ENCODE assay signal across 19 cellular contexts in genomic region chr19:3537101-3537437, GRCh38. TPM values are rescaled to one million over a fixed set of nuclear protein-coding genes. Genes with fewer than 3 reads are reported as not detected.
A peak's percentile ranks its signal among the peaks of the same experiment; 100 is the strongest.
DNase-seq lines count a peak whose midpoint lies in the region; ATAC-seq and TF ChIP-seq lines count a peak whose summit lies in the region.
"Had no signal": no experiment of that assay in that cellular context is flagged by ENCODE, and none has a peak within 500 bp of the region (broad histone marks: within the 10 kb centered on the region; RNA-seq: fewer than 3 reads in every experiment).

No MANE protein-coding gene starts in this region.

- no peak overlapping the region for H3K4me3 Mint-ChIP-seq in Calu3 (ENCODE audit: low read depth, unreplicated experiment)

- H3K27ac Mint-ChIP-seq in Calu3 (ENCODE audit: unreplicated experiment) = peak overlapping the region; percentile 37

- WGBS in spleen, 5 donors = 53 to 71% (median 66%) methylated on average over 10 to 13 of the region's 13 CpGs

- no peak overlapping the region for H3K4me3 ChIP-seq in spleen
- H3K4me3 ChIP-seq: colonic mucosa, GM12878, stomach had no signal

- TF ChIP-seq POLR2A in spleen (IDR thresholded peaks at IDR 0.05) = no peak

- DNase-seq in Calu3 = no peak
- DNase-seq in RWPE1 (ENCODE audit: low spot score) = no peak
- DNase-seq in Right ventricle myocardium superior = no peak
- DNase-seq in spleen = no peak
- no peak for DNase-seq in stimulated activated naive CD4-positive, alpha-beta T cell (lab: John Stamatoyannopoulos, UW)
- DNase-seq in AG08395 (ENCODE audit: low spot score) = no peak
- no peak for DNase-seq in activated CD4-positive, alpha-beta T cell treated with anti-CD3 and anti-CD28 coated beads for 48 hours
- DNase-seq: activated CD4-positive, CD25-positive, alpha-beta regulatory T cell; colonic mucosa; foreskin keratinocyte; GF-D8; Karpas-422; NCI-H1092 treated with DMSO at 0.1 percent for 48 hours; NCI-H524 treated with DMSO at 0.1 percent for 48 hours; stimulated activated CD4-positive, alpha-beta T cell treated with anti-CD3 and anti-CD28 coated beads, Interleukin-15, amount 100 ng/mL, for 24 hours; stomach had no signal

- H3K4me1 Mint-ChIP-seq in Calu3 (ENCODE audit: low read depth, unreplicated experiment) = no peaks in the 10 kb centered on the region

- no TSS peak for BruUV-seq in Calu3 (replicated peaks; lab: Mats Ljungman, UMichigan)

- peaks cover 0 to 5% (median 0%) of the 10 kb centered on the region in 8 donors for H3K9me3 ChIP-seq in spleen
- H3K9me3 ChIP-seq: colonic mucosa, stomach had no signal

- CTCF ChIA-PET in Calu3 (lab: Charles Lee) (interaction anchor here (0.6 to 1.0 kb wide), 2 partner anchors 8 to 28 kb away, joined by 3 read pairs; no protein-coding TSS in a partner anchor), RWPE1 (lab: Yijun Ruan, JAX) (interaction anchor here (0.6 kb wide), 1 partner anchor 117 kb away, joined by 3 read pairs; no protein-coding TSS in a partner anchor)

- H3K27me3 Mint-ChIP-seq in Calu3 (ENCODE audit: unreplicated experiment) = no peaks in the 10 kb centered on the region

- peak; percentile 11 for ATAC-seq in Right ventricle myocardium superior (ENCODE audit: poor library complexity)
- no peak for ATAC-seq in HG03354 (IDR thresholded peaks at IDR 0.05; ENCODE audit: poor library complexity, severe bottlenecking, unreplicated experiment)
- ATAC-seq: foreskin keratinocyte had no signal

- H3K27ac ChIP-seq in RWPE1 = peak overlapping the region; percentile 45
- H3K27ac ChIP-seq in spleen = peak overlapping the region in 6 of 8 donors; percentile 13 to 54 (median 35)
- H3K27ac ChIP-seq: colonic mucosa, foreskin keratinocyte had no signal

- POLR2A ChIA-PET in RWPE1 (lab: Yijun Ruan, JAX; ENCODE audit: low non-redundant PET) = no interaction called here

- intact Hi-C loops in Calu3 (cut with micrococcal nuclease; ENCODE audit: unreplicated experiment) (no loop called here), Right ventricle myocardium superior (cut with DNase I) (no loop called here), spleen (cut with DNase I; ENCODE audit: low total_unique reads) (no loop called here)

- peaks cover 0 to 25% (median 12%) of the 10 kb centered on the region in 6 donors for H3K4me1 ChIP-seq in spleen
- H3K4me1 ChIP-seq: colonic mucosa, foreskin keratinocyte had no signal

- no peak for TF ChIP-seq CTCF in Calu3 (IDR thresholded peaks at IDR 0.05; ENCODE audit: unreplicated experiment)
- no peak for TF ChIP-seq CTCF in RWPE1 (conservative IDR thresholded peaks at IDR 0.05; ENCODE audit: low read depth)
- no peak for TF ChIP-seq CTCF in spleen (IDR thresholded peaks at IDR 0.05 in 8 of 11, conservative IDR thresholded peaks at IDR 0.05 in 3 of 11)

- no peaks in the 10 kb centered on the region for H3K27me3 ChIP-seq in spleen (replicated peaks in 1 of 7)
- H3K27me3 ChIP-seq: colonic mucosa, foreskin keratinocyte, stomach had no signal

- H3K9me3 Mint-ChIP-seq in Calu3 (ENCODE audit: low read depth, unreplicated experiment) = no peaks in the 10 kb centered on the region

- H3K36me3 ChIP-seq in spleen = peaks cover 0 to 85% (median 51%) of the 10 kb centered on the region in 6 donors

- peaks cover 66% of the 10 kb centered on the region for H3K36me3 Mint-ChIP-seq in Calu3 (ENCODE audit: insufficient read depth, unreplicated experiment)

RNA-seq across cellular contexts. Expression of gene TEKTIP1, which starts 1.9 kb away (rescaled TPM):
- total RNA-seq in Calu3 (2022) (1.4 and 2.7 TPM in 2 replicates), Right ventricle myocardium superior (0.46 TPM), spleen (1 to 10 TPM in 6 of 7 donors, not detected in 1; 2.7 to 7.4 (median 4.8) TPM)
- polyA plus RNA-seq in spleen = 1 to 10 TPM; 1.2 to 1.5 (median 1.2) TPM
- total RNA-seq: foreskin keratinocyte, stomach had no signal
- polyA plus RNA-seq: endothelial cell of umbilical vein, foreskin keratinocyte had no signal

RNA-seq across cellular contexts. Expression of gene MFSD12, which starts 20.3 kb away (rescaled TPM):
- total RNA-seq in Calu3 (2022) (95.2 and 105 TPM in 2 replicates), Right ventricle myocardium superior (21.7 TPM), spleen (100 to 1,000 TPM in 3 of 7 donors, 10 to 100 TPM in 4; 62.8 to 131 (median 98.6) TPM)
- 10 to 100 TPM; 31.0 to 63.9 (median 37.6) TPM for polyA plus RNA-seq in spleen

RNA-seq across cellular contexts. Expression of gene FZR1, which starts 31.0 kb away (rescaled TPM):
- total RNA-seq in Calu3 (2022) = 33.1 and 34.5 TPM in 2 replicates
- total RNA-seq in Right ventricle myocardium superior = 19.0 TPM
- total RNA-seq in spleen = 10 to 100 TPM; 26.4 to 53.6 (median 47.3) TPM
- 10 to 100 TPM in 2 of 3 donors, 1 to 10 TPM in 1; 9.8 to 26.1 (median 11.2) TPM for polyA plus RNA-seq in spleen

RNA-seq across cellular contexts. Expression of gene HMG20B, which starts 35.7 kb away (rescaled TPM):
- total RNA-seq in Calu3 (2022) (58.1 and 58.4 TPM in 2 replicates), Right ventricle myocardium superior (34.4 TPM), spleen (10 to 100 TPM; 49.4 to 74.1 (median 62.8) TPM)
- polyA plus RNA-seq in spleen = 10 to 100 TPM; 52.4 to 82.2 (median 71.4) TPM

RNA-seq across cellular contexts. Expression of gene DOHH, which starts 36.6 kb away (rescaled TPM):
- total RNA-seq in Calu3 (2022) (10.9 and 11.6 TPM in 2 replicates), Right ventricle myocardium superior (10.5 TPM), spleen (10 to 100 TPM in 4 of 7 donors, 1 to 10 TPM in 3; 6.9 to 13.7 (median 11.2) TPM)
- 10 to 100 TPM in 2 of 3 donors, 1 to 10 TPM in 1; 6.6 to 16.8 (median 10.1) TPM for polyA plus RNA-seq in spleen
